Comparison of ENCODE assay signal across 1 cellular context in genomic region chr6:30686908-30687658, GRCh38.
TF ChIP-seq lines count a peak whose summit lies in the region.

No MANE protein-coding gene starts in this region.

TF ChIP-seq in endothelial cell of umbilical vein, 7 proteins besides CTCF, POLR2A, EP300 and RAD21:
- TF ChIP-seq GATA2 (IDR thresholded peaks at IDR 0.05; ENCODE audit: insufficient read depth, insufficient read length, low read depth, low read length) (no peak), JUN (IDR thresholded peaks at IDR 0.05; ENCODE audit: borderline replicate concordance, insufficient read depth, insufficient read length, low read depth) (peak; percentile 30), MAX (IDR thresholded peaks at IDR 0.05; ENCODE audit: insufficient read depth, insufficient read length) (peak; percentile 44), EZH2 (IDR thresholded peaks at IDR 0.05; ENCODE audit: borderline replicate concordance, low read depth, low read length, severe bottlenecking) (no peak), MYC (IDR thresholded peaks at IDR 0.05; ENCODE audit: low read depth, low read length) (peak; percentile 79), POLR2AphosphoS5 (IDR thresholded peaks at IDR 0.05; ENCODE audit: insufficient read depth, low read depth, low read length) (peak; percentile 99), FOS (IDR thresholded peaks at IDR 0.05; ENCODE audit: borderline replicate concordance, insufficient read depth, low read length) (peak; percentile 77)
